Comparison of ENCODE assay signal across 22 cellular contexts in the genomic region with DNA sequence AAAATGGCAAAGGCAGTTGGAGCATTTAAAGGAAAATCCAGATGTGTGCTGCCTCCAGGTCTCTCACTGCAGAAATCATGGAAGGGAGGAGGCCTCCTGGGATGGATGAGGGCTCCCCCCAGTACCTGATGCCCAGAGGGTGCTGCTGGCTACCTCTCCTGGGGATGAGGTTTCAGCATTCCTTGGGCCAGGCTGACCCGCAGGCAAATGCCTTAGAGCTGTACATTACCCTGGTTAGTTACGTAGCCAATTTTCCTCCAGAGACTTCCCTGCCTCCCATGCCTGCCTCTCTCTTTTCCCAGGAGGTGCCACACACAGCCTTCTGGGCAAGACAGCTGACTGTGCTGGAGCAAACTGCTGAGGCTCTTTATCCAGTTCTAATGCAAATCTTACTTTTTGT.
DNase-seq lines count a peak whose midpoint lies in the region; ATAC-seq and TF ChIP-seq lines count a peak whose summit lies in the region.
"Had no signal": no experiment of that assay in that cellular context is flagged by ENCODE, and none has a peak within 500 bp of the region (broad histone marks: within the 10 kb centered on the region; RNA-seq: fewer than 3 reads in every experiment).

No MANE protein-coding gene starts in this region.

- DNase-seq in activated CD4-positive, alpha-beta T cell treated with anti-CD3 and anti-CD28 coated beads, Interleukin-2, amount 10 ng/mL, durations not matched to agents 24 days and 14 days, result no peak
- DNase-seq in activated CD4-positive, alpha-beta T cell treated with anti-CD3 and anti-CD28 coated beads for 4 hours, result no peak
- no peak for DNase-seq in endothelial cell (ENCODE audit: low spot score)
- DNase-seq in trophoblast cell, result peak; percentile 82 to 85
- DNase-seq in upper lobe of right lung, result no peak
- no peak for DNase-seq in kidney tubule cell (ENCODE audit: low spot score)
- no peak for DNase-seq in NCI-H345 treated with DMSO at 0.1 percent for 48 hours (lab: John Stamatoyannopoulos, UW; ENCODE audit: unreplicated experiment)
- no peak for DNase-seq in DMS153 treated with DMSO at 0.1 percent for 48 hours (lab: John Stamatoyannopoulos, UW; ENCODE audit: unreplicated experiment)
- DNase-seq: AML-193, DMS 273 treated with DMSO at 0.1 percent for 48 hours, GDM1, HFFc6, KBM-7, NCI-H1105, NCI-H2081, NCI-H524, NCI-H82, RPMI8226, SHP77 treated with DMSO at 0.1 percent for 48 hours had no signal

- H3K4me1 Mint-ChIP-seq in activated CD4-positive, alpha-beta T cell treated with anti-CD3 and anti-CD28 coated beads, Interleukin-2, amount 10 ng/mL, durations not matched to agents 24 days and 14 days, result peaks cover 29% of the 10 kb centered on the region
- H3K4me1 Mint-ChIP-seq in endothelial cell (ENCODE audit: unreplicated experiment), result peaks cover 59% of the 10 kb centered on the region

- H3K23ac ChIP-seq in trophoblast cell (ENCODE audit: low read length), result no peak overlapping the region

- H2AK5ac ChIP-seq in trophoblast cell (ENCODE audit: low read length), result no peak overlapping the region

- no peak overlapping the region for H4K8ac ChIP-seq in trophoblast cell (ENCODE audit: low read depth, low read length)

- intact Hi-C loops in activated CD4-positive, alpha-beta T cell treated with anti-CD3 and anti-CD28 coated beads, Interleukin-2, amount 10 ng/mL, durations not matched to agents 24 days and 14 days (cut with micrococcal nuclease), result no loop called here
- intact Hi-C loops in upper lobe of right lung (cut with DNase I), result no loop called here

- H3K9me3 Mint-ChIP-seq in activated CD4-positive, alpha-beta T cell treated with anti-CD3 and anti-CD28 coated beads, Interleukin-2, amount 10 ng/mL, durations not matched to agents 24 days and 14 days, result no peaks in the 10 kb centered on the region
- no peaks in the 10 kb centered on the region for H3K9me3 Mint-ChIP-seq in endothelial cell (ENCODE audit: unreplicated experiment)
- H3K9me3 Mint-ChIP-seq: HFFc6 had no signal

- H3K27me3 Mint-ChIP-seq in activated CD4-positive, alpha-beta T cell treated with anti-CD3 and anti-CD28 coated beads, Interleukin-2, amount 10 ng/mL, durations not matched to agents 24 days and 14 days, result no peaks in the 10 kb centered on the region
- peaks cover 49% of the 10 kb centered on the region for H3K27me3 Mint-ChIP-seq in endothelial cell (ENCODE audit: unreplicated experiment)

- no peak overlapping the region for H2BK120ac ChIP-seq in trophoblast cell (ENCODE audit: insufficient read depth, low read length, poor library complexity)

- H3K4me2 ChIP-seq in trophoblast cell (ENCODE audit: low read length), result no peak overlapping the region

- no peak overlapping the region for H4K12ac ChIP-seq in trophoblast cell (ENCODE audit: low read depth, low read length)

- peaks cover 2% of the 10 kb centered on the region for H3K9me3 ChIP-seq in trophoblast cell (ENCODE audit: insufficient read depth, low read depth, low read length)
- H3K9me3 ChIP-seq in upper lobe of right lung, result no peaks in the 10 kb centered on the region

- no peak overlapping the region for H3K4me3 Mint-ChIP-seq in activated CD4-positive, alpha-beta T cell treated with anti-CD3 and anti-CD28 coated beads, Interleukin-2, amount 10 ng/mL, durations not matched to agents 24 days and 14 days
- peak overlapping the region; percentile 47 for H3K4me3 Mint-ChIP-seq in endothelial cell (ENCODE audit: unreplicated experiment)
- H3K4me3 Mint-ChIP-seq: HFFc6 had no signal

- H3K79me1 ChIP-seq in trophoblast cell (ENCODE audit: low read length), result peaks cover 26% of the 10 kb centered on the region

- no peak overlapping the region for H2AFZ ChIP-seq in trophoblast cell (ENCODE audit: insufficient read depth, low read length, poor library complexity)

- H3K36me3 ChIP-seq in trophoblast cell (ENCODE audit: control insufficient read depth in 1 of 2, insufficient read depth in 2 of 2, low read length in 2 of 2) (peaks cover 6% of the 10 kb centered on the region in 2 experiments), upper lobe of right lung (peaks cover 11% of the 10 kb centered on the region)

- H3K4me3 ChIP-seq in trophoblast cell (ENCODE audit: low read depth, low read length) (no peak overlapping the region), upper lobe of right lung (no peak overlapping the region)

- WGBS in trophoblast cell (ENCODE audit: extremely low coverage, insufficient coverage, insufficient read length), result no CpG with 5 or more reads among the region's 2 CpGs

- H2BK5ac ChIP-seq in trophoblast cell (ENCODE audit: low read depth, low read length, poor library complexity), result no peak overlapping the region

- H2BK12ac ChIP-seq in trophoblast cell (ENCODE audit: low read length), result no peak overlapping the region

- peaks cover 17 to 43% of the 10 kb centered on the region in 2 experiments for H3K4me1 ChIP-seq in trophoblast cell (ENCODE audit: control insufficient read depth in 1 of 2, insufficient read depth in 2 of 2, low read length in 2 of 2)
- peaks cover 39% of the 10 kb centered on the region for H3K4me1 ChIP-seq in upper lobe of right lung

- no peak for TF ChIP-seq CTCF in endothelial cell (IDR thresholded peaks at IDR 0.05; ENCODE audit: unreplicated experiment)
- no peak for TF ChIP-seq CTCF in upper lobe of right lung (IDR thresholded peaks at IDR 0.05)

- peak overlapping the region; percentile 45 for H4K91ac ChIP-seq in trophoblast cell (ENCODE audit: low read depth, low read length)

- no peak overlapping the region for H3K14ac ChIP-seq in trophoblast cell (ENCODE audit: low read length)

- H3K36me3 Mint-ChIP-seq in activated CD4-positive, alpha-beta T cell treated with anti-CD3 and anti-CD28 coated beads, Interleukin-2, amount 10 ng/mL, durations not matched to agents 24 days and 14 days (ENCODE audit: low read depth), result peaks cover 60% of the 10 kb centered on the region
- H3K36me3 Mint-ChIP-seq in endothelial cell (ENCODE audit: low read depth, unreplicated experiment), result peaks cover 79% of the 10 kb centered on the region

- peak overlapping the region; percentile 65 for H3K27ac ChIP-seq in trophoblast cell (ENCODE audit: low read depth, low read length)
- peak overlapping the region; percentile 71 for H3K27ac ChIP-seq in upper lobe of right lung
- H3K27ac ChIP-seq: 22Rv1, C4-2B had no signal

- H3K27ac Mint-ChIP-seq in activated CD4-positive, alpha-beta T cell treated with anti-CD3 and anti-CD28 coated beads, Interleukin-2, amount 10 ng/mL, durations not matched to agents 24 days and 14 days, result peak overlapping the region; percentile 59
- H3K27ac Mint-ChIP-seq in endothelial cell (ENCODE audit: unreplicated experiment), result peak overlapping the region; percentile 52
- H3K27ac Mint-ChIP-seq: HFFc6 had no signal

- no peak overlapping the region for H3K18ac ChIP-seq in trophoblast cell (ENCODE audit: low read length)

- H3K79me2 ChIP-seq in trophoblast cell (ENCODE audit: control insufficient read depth, insufficient read depth, low read length, poor library complexity), result no peaks in the 10 kb centered on the region

- no peak overlapping the region for H3K4ac ChIP-seq in trophoblast cell (ENCODE audit: low read depth, low read length)

- ATAC-seq in upper lobe of right lung, result no peak
- ATAC-seq: HepG2 had no signal

- H3K27me3 ChIP-seq in trophoblast cell (ENCODE audit: insufficient read depth, low read length), result no peaks in the 10 kb centered on the region
- H3K27me3 ChIP-seq in upper lobe of right lung, result no peaks in the 10 kb centered on the region

- no peak overlapping the region for H3K9ac ChIP-seq in trophoblast cell (ENCODE audit: low read length)

Comparison
In these comparisons a context has a peak if more than half of its experiments do, and no peak if none do; other contexts are left out.
1. DNase-seq: peak in trophoblast cell (2 of 2); none in activated CD4-positive, alpha-beta T cell treated with anti-CD3 and anti-CD28 coated beads, Interleukin-2, amount 10 ng/mL, durations not matched to agents 24 days and 14 days (single experiment), activated CD4-positive, alpha-beta T cell treated with anti-CD3 and anti-CD28 coated beads for 4 hours (0 of 2), endothelial cell (single experiment), upper lobe of right lung (single experiment), kidney tubule cell (single experiment), NCI-H345 treated with DMSO at 0.1 percent for 48 hours (single experiment) and DMS153 treated with DMSO at 0.1 percent for 48 hours (single experiment).